Comparison of ENCODE assay signal across 37 cellular contexts in the genomic region with DNA sequence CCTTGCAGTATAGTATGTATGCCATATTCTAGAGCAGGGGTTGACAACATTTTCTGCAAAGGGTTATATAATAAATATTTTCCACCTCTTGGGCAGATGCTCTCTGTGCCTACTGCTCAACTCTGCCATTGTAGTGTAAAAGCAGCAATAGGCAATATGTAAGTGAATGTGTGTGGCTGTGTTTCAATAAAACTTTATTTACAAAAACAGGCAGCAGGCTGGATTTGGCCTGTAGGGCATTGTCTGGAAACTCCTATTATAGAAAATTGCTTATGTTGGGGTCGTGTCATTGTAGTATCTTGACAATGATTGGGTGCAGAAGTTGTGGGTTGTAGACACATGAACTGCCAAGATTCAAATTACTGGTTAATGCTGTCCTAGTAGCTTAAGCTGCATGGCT.
"Had no signal": no experiment of that assay in that cellular context is flagged by ENCODE, and none has a peak within 500 bp of the region (broad histone marks: within the 10 kb centered on the region; RNA-seq: fewer than 3 reads in every experiment).

No MANE protein-coding gene starts in this region.

- H3K27ac ChIP-seq: adrenal gland, body of pancreas, brain microvascular endothelial cell, breast epithelium, VCaP had no signal

- H3K36me3 ChIP-seq: adrenal gland, brain microvascular endothelial cell, breast epithelium had no signal

- H3K9me3 ChIP-seq: adrenal gland, body of pancreas, breast epithelium had no signal

- H3K4me1 Mint-ChIP-seq: activated B cell treated with CpG ODN at 0.5 μM for 24 hours; activated CD4-positive, alpha-beta T cell treated with anti-CD3 and anti-CD28 coated beads, Interleukin-2, amount 10 ng/mL, durations not matched to agents 24 days and 14 days; activated naive CD8-positive, alpha-beta T cell treated with anti-CD3 and anti-CD28 coated beads for 36 hours; activated T-helper 17 cell treated with anti-CD3 and anti-CD28 coated beads, Interleukin-2, amount 50 U/mL, for 72 hours had no signal

- H3K36me3 Mint-ChIP-seq: activated CD4-positive, alpha-beta memory T cell treated with anti-CD3 and anti-CD28 coated beads for 36 hours; activated naive CD4-positive, alpha-beta T cell treated with anti-CD3 and anti-CD28 coated beads, Interleukin-2, amount 50 U/mL, for 72 hours; activated naive CD8-positive, alpha-beta T cell treated with anti-CD3 and anti-CD28 coated beads for 36 hours had no signal

- H3K4me1 ChIP-seq: adrenal gland, body of pancreas, breast epithelium had no signal

- H3K27me3 ChIP-seq: adrenal gland, body of pancreas, brain microvascular endothelial cell, breast epithelium had no signal

- H3K27me3 Mint-ChIP-seq: activated B cell treated with CpG ODN at 0.5 μM for 24 hours; activated CD4-positive, alpha-beta memory T cell treated with anti-CD3 and anti-CD28 coated beads for 36 hours; activated CD4-positive, alpha-beta T cell treated with anti-CD3 and anti-CD28 coated beads, Interleukin-2, amount 10 ng/mL, durations not matched to agents 24 days and 14 days; activated CD8-positive, alpha-beta T cell treated with anti-CD3 and anti-CD28 coated beads for 36 hours; activated naive CD8-positive, alpha-beta T cell treated with anti-CD3 and anti-CD28 coated beads for 36 hours; activated T-helper 17 cell treated with anti-CD3 and anti-CD28 coated beads, Interleukin-2, amount 50 U/mL, for 72 hours had no signal

- FAIRE-seq: astrocyte, TTC549 had no signal

- H3K27ac Mint-ChIP-seq: activated B cell treated with CpG ODN at 0.5 μM for 24 hours; activated CD4-positive, alpha-beta memory T cell treated with anti-CD3 and anti-CD28 coated beads for 36 hours; activated CD4-positive, alpha-beta T cell treated with anti-CD3 and anti-CD28 coated beads, Interleukin-2, amount 10 ng/mL, durations not matched to agents 24 days and 14 days; activated CD8-positive, alpha-beta T cell treated with anti-CD3 and anti-CD28 coated beads for 36 hours; activated naive CD4-positive, alpha-beta T cell treated with anti-CD3 and anti-CD28 coated beads for 36 hours; activated naive CD4-positive, alpha-beta T cell treated with anti-CD3 and anti-CD28 coated beads, Interleukin-2, amount 50 U/mL, for 72 hours; activated naive CD8-positive, alpha-beta T cell treated with anti-CD3 and anti-CD28 coated beads for 36 hours; activated T-cell treated with anti-CD3 and anti-CD28 coated beads, Interleukin-2, amount 50 U/mL, for 72 hours; activated T-helper 1 cell treated with anti-CD3 and anti-CD28 coated beads, Interleukin-12 subunit alpha, Interleukin-12 subunit beta, Interleukin-2, Interleukin-4 antibody, amounts not matched to agents 30 ng/mL and 10 ng/mL and 1 ng/mL, durations not matched to agents 14 hours and 24 hours and 36 hours; activated T-helper 17 cell treated with anti-CD3 and anti-CD28 coated beads, Interleukin-2, amount 50 U/mL, for 72 hours; T-helper 1 cell treated with Interleukin-12 subunit alpha and Interleukin-12 subunit beta and Interleukin-4 antibody, amounts not matched to agents 30 μg/mL and 1 μg/mL, for 36 hours; T-helper 2 cell treated with Interferon-gamma antibody and Interleukin-4, amounts not matched to agents 5 μg/mL and 100 μg/mL, for 36 hours had no signal

- DNase-seq: activated B cell treated with CpG ODN at 0.5 μM for 24 hours; activated CD4-positive, alpha-beta memory T cell treated with anti-CD3 and anti-CD28 coated beads for 36 hours; activated CD4-positive, alpha-beta T cell treated with anti-CD3 and anti-CD28 coated beads for 4 hours; activated CD4-positive, alpha-beta T cell treated with anti-CD3 and anti-CD28 coated beads, Interleukin-2, amount 10 ng/mL, durations not matched to agents 24 days and 14 days; activated CD4-positive, alpha-beta T cell treated with anti-CD3 and anti-CD28 coated beads, Interleukin-2, amount 50 U/mL, for 1 hour; activated CD4-positive, alpha-beta T cell treated with anti-CD3 and anti-CD28 coated beads, Interleukin-2, amount 50 U/mL, for 4 hours; activated CD4-positive, CD25-positive, alpha-beta regulatory T cell treated with anti-CD3 and anti-CD28 coated beads, Interleukin-2, amount 50 U/mL, for 72 hours; activated CD8-positive, alpha-beta memory T cell treated with anti-CD3 and anti-CD28 coated beads, Interleukin-2, amount 50 U/mL, for 4 hours; activated CD8-positive, alpha-beta T cell treated with anti-CD3 and anti-CD28 coated beads for 36 hours; activated effector memory CD4-positive, alpha-beta T cell treated with anti-CD3 and anti-CD28 coated beads, Interleukin-2, amount 50 U/mL, for 16 hours; activated gamma-delta T cell treated with Interleukin-2 at 50 U/mL for 16 hours; activated naive CD4-positive, alpha-beta T cell; activated naive CD4-positive, alpha-beta T cell treated with anti-CD3 and anti-CD28 coated beads for 36 hours; activated naive CD4-positive, alpha-beta T cell treated with anti-CD3 and anti-CD28 coated beads, Interleukin-2, amount 50 U/mL, for 16 hours; activated naive CD8-positive, alpha-beta T cell treated with anti-CD3 and anti-CD28 coated beads for 36 hours; activated T-cell treated with anti-CD3 and anti-CD28 coated beads for 4 hours; activated T-cell treated with anti-CD3 and anti-CD28 coated beads, Interleukin-2, amount 50 U/mL, for 1 hour; activated T-cell treated with anti-CD3 and anti-CD28 coated beads, Interleukin-2, amount 50 U/mL, for 4 hours; activated T-cell treated with anti-CD3 and anti-CD28 coated beads, Interleukin-2, amount 50 U/mL, for 72 hours; adrenal gland; amniotic stem cell; aorta; body of pancreas; brain microvascular endothelial cell; central memory CD4-positive, alpha-beta T cell; T-helper 1 cell; T-helper 2 cell; T-helper 9 cell had no signal

- H3K4me3 Mint-ChIP-seq: activated B cell treated with CpG ODN at 0.5 μM for 24 hours; activated CD4-positive, alpha-beta memory T cell treated with anti-CD3 and anti-CD28 coated beads for 36 hours; activated CD4-positive, alpha-beta T cell treated with anti-CD3 and anti-CD28 coated beads, Interleukin-2, amount 10 ng/mL, durations not matched to agents 24 days and 14 days; activated CD8-positive, alpha-beta T cell treated with anti-CD3 and anti-CD28 coated beads for 36 hours; activated naive CD4-positive, alpha-beta T cell treated with anti-CD3 and anti-CD28 coated beads for 36 hours; activated naive CD8-positive, alpha-beta T cell treated with anti-CD3 and anti-CD28 coated beads for 36 hours; activated T-cell treated with anti-CD3 and anti-CD28 coated beads, Interleukin-2, amount 50 U/mL, for 4 hours; activated T-cell treated with anti-CD3 and anti-CD28 coated beads, Interleukin-2, amount 50 U/mL, for 72 hours; activated T-helper 1 cell treated with anti-CD3 and anti-CD28 coated beads, Interleukin-12 subunit alpha, Interleukin-12 subunit beta, Interleukin-2, Interleukin-4 antibody, amounts not matched to agents 30 ng/mL and 10 ng/mL and 1 ng/mL, durations not matched to agents 14 hours and 24 hours and 36 hours; activated T-helper 17 cell treated with anti-CD3 and anti-CD28 coated beads, Interleukin-2, amount 50 U/mL, for 72 hours; T-helper 1 cell treated with Interleukin-12 subunit alpha and Interleukin-12 subunit beta and Interleukin-4 antibody, amounts not matched to agents 30 μg/mL and 1 μg/mL, for 36 hours; T-helper 2 cell treated with Interferon-gamma antibody and Interleukin-4, amounts not matched to agents 5 μg/mL and 100 μg/mL, for 36 hours had no signal

- H3K4me3 ChIP-seq: adrenal gland, body of pancreas, breast epithelium had no signal

- ATAC-seq: activated CD8-positive, alpha-beta T cell treated with anti-CD3 and anti-CD28 coated beads for 36 hours; activated naive CD4-positive, alpha-beta T cell treated with anti-CD3 and anti-CD28 coated beads, Interleukin-2, amount 50 U/mL, for 72 hours; activated T-cell treated with anti-CD3 and anti-CD28 coated beads, Interleukin-2, amount 50 U/mL, for 4 hours; activated T-cell treated with anti-CD3 and anti-CD28 coated beads, Interleukin-2, amount 50 U/mL, for 72 hours; activated T-helper 17 cell treated with anti-CD3 and anti-CD28 coated beads, Interleukin-2, amount 50 U/mL, for 72 hours; body of pancreas had no signal
